8 cellular contexts compared by ENCODE assay signal in genomic region chr11:114166389-114166788, GRCh38.
DNase-seq lines count a peak whose midpoint lies in the region; ATAC-seq and TF ChIP-seq lines count a peak whose summit lies in the region.

No MANE protein-coding gene starts in this region.

- H3K36me3 ChIP-seq in mammary epithelial cell (ENCODE audit: insufficient read depth, low read length) = no peaks in the 10 kb centered on the region
- H3K36me3 ChIP-seq in Caco-2 (ENCODE audit: control insufficient read depth, insufficient read depth, low read length) = no peaks in the 10 kb centered on the region

- intact Hi-C loops in right cardiac atrium (cut with DNase I) (loop anchor here in 1 of 4 donors (10.0 kb wide), 1 partner anchor 92 kb away; no protein-coding TSS in a partner anchor), Right ventricle myocardium inferior (cut with DNase I) (no loop called here), mammary epithelial cell (cut with micrococcal nuclease) (loop anchor here (5.0 to 10.0 kb wide), 3 partner anchors 34 to 852 kb away; partner anchors contain the start of gene TTC12), Caco-2 (cut with micrococcal nuclease; ENCODE audit: unreplicated experiment) (no loop called here)

- no peaks in the 10 kb centered on the region for H4K20me1 ChIP-seq in mammary epithelial cell (ENCODE audit: insufficient read depth, low read length)

- DNase-seq in right cardiac atrium = no peak
- no peak for DNase-seq in Right ventricle myocardium inferior (ENCODE audit: missing footprints)
- DNase-seq in mammary epithelial cell = no peak
- DNase-seq in nephron progenitor cell = no peak
- no peak for DNase-seq in NCI-H146 treated with DMSO at 0.1 percent for 48 hours (lab: John Stamatoyannopoulos, UW; ENCODE audit: unreplicated experiment)
- DNase-seq in NCI-H446 treated with DMSO at 0.1 percent for 48 hours (lab: John Stamatoyannopoulos, UW) = no peak
- no peak for DNase-seq in Caco-2

- no peak overlapping the region for H3K9ac ChIP-seq in mammary epithelial cell (ENCODE audit: insufficient read depth, low read length)

- H3K27me3 ChIP-seq in right cardiac atrium (ENCODE audit: control insufficient read depth, insufficient read depth) (no peaks in the 10 kb centered on the region), mammary epithelial cell (ENCODE audit: insufficient read depth, low read length) (peaks cover 11% of the 10 kb centered on the region), Caco-2 (replicated peaks; ENCODE audit: control insufficient read depth, insufficient read depth, low read length) (no peaks in the 10 kb centered on the region)

- H3K4me3 ChIP-seq in right cardiac atrium (ENCODE audit: low read length) (no peak overlapping the region), mammary epithelial cell (replicated peaks in 1 of 3; ENCODE audit: insufficient read depth in 1 of 3, low read depth in 2 of 3, low read length in 3 of 3) (no peak overlapping the region), Caco-2 (ENCODE audit: low read depth, low read length) (no peak overlapping the region)

- POLR2A ChIA-PET in Caco-2 (lab: Charles Lee) = no interaction called here

- in situ Hi-C loops in mammary epithelial cell (cut with MboI; ENCODE audit: low sequenced_read_pairs in 2 of 2) = no loop called here

- H3K4me1 Mint-ChIP-seq in nephron progenitor cell = peaks cover 99% of the 10 kb centered on the region
- no peaks in the 10 kb centered on the region for H3K4me1 Mint-ChIP-seq in Caco-2 (ENCODE audit: low read depth, unreplicated experiment)

- H3K4me1 ChIP-seq in right cardiac atrium (ENCODE audit: control insufficient read depth, insufficient read depth, low read length) (peaks cover 75% of the 10 kb centered on the region), mammary epithelial cell (ENCODE audit: insufficient read depth, low read length) (peaks cover 42% of the 10 kb centered on the region), Caco-2 (peaks cover 8% of the 10 kb centered on the region)

- H3K27me3 Mint-ChIP-seq in nephron progenitor cell (ENCODE audit: low read depth, poor library complexity) (peaks cover 5% of the 10 kb centered on the region), Caco-2 (ENCODE audit: insufficient read depth, unreplicated experiment) (no peaks in the 10 kb centered on the region)

- TF ChIP-seq CTCF in mammary epithelial cell (conservative IDR thresholded peaks at IDR 0.05 in 1 of 2, IDR thresholded peaks at IDR 0.05 in 1 of 2; ENCODE audit: extremely low read depth in 1 of 2, insufficient read depth in 1 of 2, low read depth in 1 of 2, low read length in 2 of 2) (no peak), nephron progenitor cell (IDR thresholded peaks at IDR 0.05) (no peak), Caco-2 (IDR thresholded peaks at IDR 0.05; ENCODE audit: insufficient read depth in 1 of 2, low read depth in 1 of 2, low read length in 1 of 2, severe bottlenecking in 1 of 2, unreplicated experiment in 1 of 2) (no peak)

- peak overlapping the region; percentile 100 for H3K27ac ChIP-seq in right cardiac atrium (ENCODE audit: low read length)
- no peak overlapping the region for H3K27ac ChIP-seq in mammary epithelial cell (ENCODE audit: insufficient read depth, low read depth, low read length)

- ATAC-seq in right cardiac atrium = no peak
- no peak for ATAC-seq in Right ventricle myocardium inferior
- no peak for ATAC-seq in GM18502 (IDR thresholded peaks at IDR 0.05; ENCODE audit: poor library complexity, unreplicated experiment)

- H3K9me3 Mint-ChIP-seq in nephron progenitor cell (no peaks in the 10 kb centered on the region), Caco-2 (ENCODE audit: unreplicated experiment) (no peaks in the 10 kb centered on the region)

- peak overlapping the region; percentile 64 for H3K4me2 ChIP-seq in mammary epithelial cell (ENCODE audit: insufficient read depth, low read depth, low read length)

- H3K79me2 ChIP-seq in mammary epithelial cell (ENCODE audit: insufficient read depth, low read length) = no peaks in the 10 kb centered on the region

- no peak overlapping the region for H2AFZ ChIP-seq in mammary epithelial cell (ENCODE audit: low read depth, low read length)

- CTCF ChIA-PET in mammary epithelial cell (lab: Charles Lee; ENCODE audit: low non-redundant PET) (no interaction called here), Caco-2 (lab: Charles Lee) (no interaction called here)

- peak overlapping the region; percentile 47 for H3K27ac Mint-ChIP-seq in nephron progenitor cell
- H3K27ac Mint-ChIP-seq in Caco-2 (ENCODE audit: unreplicated experiment) = no peak overlapping the region

- H3K9me3 ChIP-seq in right cardiac atrium (ENCODE audit: control insufficient read depth, low read length) = no peaks in the 10 kb centered on the region
- H3K9me3 ChIP-seq in mammary epithelial cell (replicated peaks; ENCODE audit: insufficient read depth, low read length) = no peaks in the 10 kb centered on the region
- no peaks in the 10 kb centered on the region for H3K9me3 ChIP-seq in Caco-2

- peak overlapping the region; percentile 35 for H3K4me3 Mint-ChIP-seq in nephron progenitor cell
- H3K4me3 Mint-ChIP-seq in Caco-2 (ENCODE audit: unreplicated experiment) = no peak overlapping the region

- dilution Hi-C loops in mammary epithelial cell (cut with HindIII; ENCODE audit: low sequenced_read_pairs) = loop anchor here (5.0 kb wide), 1 partner anchor 54 kb away; no protein-coding TSS in a partner anchor

- no TSS peak for BruUV-seq in mammary epithelial cell (replicated peaks; lab: Mats Ljungman, UMichigan)
- BruUV-seq in Caco-2 (replicated peaks; lab: Mats Ljungman, UMichigan) = no TSS peak

- no peaks in the 10 kb centered on the region for H3K36me3 Mint-ChIP-seq in nephron progenitor cell (ENCODE audit: low read depth)
- no peaks in the 10 kb centered on the region for H3K36me3 Mint-ChIP-seq in Caco-2 (ENCODE audit: insufficient read depth, unreplicated experiment)

- WGBS in right cardiac atrium = 58% methylated on average over 4 of the region's 4 CpGs
- 92% methylated on average over 4 of the region's 4 CpGs for WGBS in mammary epithelial cell (ENCODE audit: low coverage, missing lambda C conversion rate)
